ENCODE assay signal across 9 cellular contexts in the genomic region with DNA sequence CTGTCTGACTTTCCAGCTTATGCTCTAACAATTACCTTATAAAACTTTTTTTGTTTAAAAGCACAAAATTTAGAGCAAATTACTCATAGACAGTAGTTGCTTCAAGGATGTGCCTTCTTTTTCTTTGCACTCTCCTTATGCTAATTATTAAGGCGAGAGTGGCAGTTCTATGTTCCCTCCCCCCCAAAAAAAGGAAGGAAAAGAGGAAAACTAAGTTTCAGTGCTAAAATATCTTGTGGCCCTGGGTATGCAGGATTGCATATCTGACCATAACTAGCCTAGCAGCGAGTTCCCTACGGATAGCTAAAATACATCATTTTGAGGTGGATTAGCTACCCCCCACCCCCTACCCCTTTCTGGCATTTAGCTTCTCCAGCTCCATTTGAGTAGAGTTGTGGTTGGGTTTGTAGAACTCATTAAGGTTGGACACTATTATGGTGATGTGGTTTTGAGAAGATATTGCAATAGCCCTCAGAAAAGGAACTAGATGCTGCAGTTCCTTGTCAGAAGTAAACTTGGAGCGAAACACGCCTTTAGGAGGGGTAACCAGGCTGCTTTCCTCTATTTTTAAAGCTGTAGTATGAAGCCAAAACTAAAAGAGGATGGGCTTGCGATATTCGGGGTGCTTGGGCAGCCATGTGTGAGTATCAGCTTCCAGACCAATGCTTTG.
DNase-seq lines count a peak whose midpoint lies in the region; ATAC-seq and TF ChIP-seq lines count a peak whose summit lies in the region.
"Had no signal": no experiment of that assay in that cellular context is flagged by ENCODE, and none has a peak within 500 bp of the region (broad histone marks: within the 10 kb centered on the region; RNA-seq: fewer than 3 reads in every experiment).

No MANE protein-coding gene starts in this region.

- H3K27me3 ChIP-seq in lung (ENCODE audit: control insufficient read depth, insufficient read depth) = no peaks in the 10 kb centered on the region

- no peaks in the 10 kb centered on the region for H3K9me3 ChIP-seq in lung (ENCODE audit: control insufficient read depth in 2 of 2, insufficient read depth in 1 of 2, low read length in 1 of 2)

- no peak for TF ChIP-seq POLR2A in NB4 (IDR thresholded peaks at IDR 0.05; ENCODE audit: extremely low read depth, insufficient read length)

- ATAC-seq in GM18502 (IDR thresholded peaks at IDR 0.05; ENCODE audit: poor library complexity, unreplicated experiment) (peak; percentile 61), GM21786 (IDR thresholded peaks at IDR 0.05; ENCODE audit: unreplicated experiment) (peak; percentile 58), lung (ENCODE audit: insufficient read depth, low FRiP score) (no peak), HG02763 (IDR thresholded peaks at IDR 0.05; ENCODE audit: unreplicated experiment) (no peak)

- H3K4me1 ChIP-seq in lung (ENCODE audit: control insufficient read depth in 2 of 2, insufficient read depth in 2 of 2, low read length in 2 of 2) = peaks cover 2 to 29% of the 10 kb centered on the region in 2 donors

- H3K4me3 ChIP-seq in NB4 (ENCODE audit: low read depth, low read length) = peak overlapping the region; percentile 16
- H3K4me3 ChIP-seq in lung = no peak overlapping the region

- peak; percentile 94 for DNase-seq in NB4 (ENCODE audit: low read depth)
- no peak for DNase-seq in lung (ENCODE audit: low spot score)
- DNase-seq in cerebellar nuclear complex (lab: John Stamatoyannopoulos, UW) = no peak
- DNase-seq in activated gamma-delta T cell treated with Interleukin-2 at 50 U/mL for 16 hours = no peak
- no peak for DNase-seq in substantia nigra (lab: John Stamatoyannopoulos, UW)
- DNase-seq: HFFc6 had no signal

- TF ChIP-seq CTCF in NB4 (IDR thresholded peaks at IDR 0.05; ENCODE audit: low read depth, low read length) = no peak
- TF ChIP-seq CTCF in lung (IDR thresholded peaks at IDR 0.05; ENCODE audit: control extremely low read depth, extremely low read depth) = no peak

- peaks cover 2% of the 10 kb centered on the region in 2 donors for H3K36me3 ChIP-seq in lung (ENCODE audit: control insufficient read depth in 2 of 2, insufficient read depth in 2 of 2, low read length in 2 of 2)

- peak overlapping the region; percentile 40 to 79 for H3K27ac ChIP-seq in lung (ENCODE audit: low read depth in 1 of 2, low read length in 1 of 2)
- H3K27ac ChIP-seq in substantia nigra (ENCODE audit: low read depth, low read length, poor library complexity, severe bottlenecking) = no peak overlapping the region

- WGBS in lung, 2 donors = 34 to 60% methylated on average over 7 of the region's 7 CpGs

Comparison
In these comparisons a context has a peak if more than half of its experiments do, and no peak if none do; other contexts are left out.
1. ATAC-seq: peak in GM18502 (single experiment) and GM21786 (single experiment); none in lung (single experiment) and HG02763 (single experiment).